In genomic region chr3:168097381-168097780, GRCh38 we compare ENCODE assay signal across 16 cellular contexts.
"Had no signal": no experiment of that assay in that cellular context is flagged by ENCODE, and none has a peak within 500 bp of the region (broad histone marks: within the 10 kb centered on the region; RNA-seq: fewer than 3 reads in every experiment).

No MANE protein-coding gene starts in this region.

- ATAC-seq: activated CD4-positive, CD25-positive, alpha-beta regulatory T cell treated with anti-CD3 and anti-CD28 coated beads, Interleukin-2, amount 50 U/mL, for 24 hours; effector memory CD8-positive, alpha-beta T cell; left colon; lower lobe of right lung; right cardiac atrium; stimulated activated naive CD8-positive, alpha-beta T cell treated with anti-CD3 and anti-CD28 coated beads, Interleukin-15, Interleukin-2, amounts not matched to agents 100 U/mL and 50 U/mL, for 24 hours had no signal

- DNase-seq: activated CD4-positive, alpha-beta T cell treated with anti-CD3 and anti-CD28 coated beads, Interleukin-2, amount 50 U/mL, for 1 hour; activated CD8-positive, alpha-beta memory T cell treated with anti-CD3 and anti-CD28 coated beads for 24 hours; activated naive CD4-positive, alpha-beta T cell; activated naive CD8-positive, alpha-beta T cell treated with anti-CD3 and anti-CD28 coated beads, Interleukin-2, amount 10 ng/mL, durations not matched to agents 7 days and 5 days; anterior cingulate cortex; cerebellar nuclear complex; dermis blood vessel endothelial cell; effector memory CD8-positive, alpha-beta T cell; left colon; lower lobe of right lung; right cardiac atrium; stimulated activated naive CD8-positive, alpha-beta T cell treated with anti-CD3 and anti-CD28 coated beads, Interleukin-15, Interleukin-2, amounts not matched to agents 100 U/mL and 50 U/mL, for 24 hours; trophoblast cell had no signal

- H3K4me3 Mint-ChIP-seq: activated naive CD8-positive, alpha-beta T cell treated with anti-CD3 and anti-CD28 coated beads, Interleukin-2, amount 10 ng/mL, durations not matched to agents 7 days and 5 days; effector memory CD8-positive, alpha-beta T cell had no signal

- H3K27ac Mint-ChIP-seq: activated naive CD8-positive, alpha-beta T cell treated with anti-CD3 and anti-CD28 coated beads, Interleukin-2, amount 10 ng/mL, durations not matched to agents 7 days and 5 days; effector memory CD8-positive, alpha-beta T cell had no signal

- H3K36me3 ChIP-seq: lower lobe of right lung, neutrophil had no signal

- H3K27ac ChIP-seq: neutrophil had no signal

- H3K9me3 Mint-ChIP-seq: activated naive CD8-positive, alpha-beta T cell treated with anti-CD3 and anti-CD28 coated beads, Interleukin-2, amount 10 ng/mL, durations not matched to agents 7 days and 5 days; activated T-helper 1 cell treated with anti-CD3 and anti-CD28 coated beads, Interleukin-12 subunit alpha, Interleukin-12 subunit beta, Interleukin-2, Interleukin-4 antibody, amounts not matched to agents 30 ng/mL and 10 ng/mL and 1 ng/mL, durations not matched to agents 14 hours and 24 hours and 36 hours; effector memory CD8-positive, alpha-beta T cell had no signal

- H3K36me3 Mint-ChIP-seq: activated naive CD8-positive, alpha-beta T cell treated with anti-CD3 and anti-CD28 coated beads, Interleukin-2, amount 10 ng/mL, durations not matched to agents 7 days and 5 days had no signal
